Comparison of ENCODE assay signal across 19 cellular contexts in genomic region chr3:53152316-53152715, GRCh38. TPM values are rescaled to one million over a fixed set of nuclear protein-coding genes. Genes with fewer than 3 reads are reported as not detected.
DNase-seq lines count a peak whose midpoint lies in the region; ATAC-seq, FAIRE-seq and TF ChIP-seq lines count a peak whose summit lies in the region.
"Had no signal": no experiment of that assay in that cellular context is flagged by ENCODE, and none has a peak within 500 bp of the region (broad histone marks: within the 10 kb centered on the region; RNA-seq: fewer than 3 reads in every experiment).

No MANE protein-coding gene starts in this region.

- in situ Hi-C loops in HepG2 (cut with HindIII; ENCODE audit: extremely low pct_ligation_motif_present, low pct_unique_long_range_greater_than_20kb), result no loop called here

- H3K9me3 ChIP-seq in adrenal gland (replicated peaks in 1 of 3), result no peaks in the 10 kb centered on the region
- no peaks in the 10 kb centered on the region for H3K9me3 ChIP-seq in HepG2 (ENCODE audit: low read length)
- no peaks in the 10 kb centered on the region for H3K9me3 ChIP-seq in osteoblast (ENCODE audit: low read depth, low read length)
- H3K9me3 ChIP-seq: SJSA1 had no signal

- H3K36me3 ChIP-seq in adrenal gland (replicated peaks in 1 of 2), result no peaks in the 10 kb centered on the region
- no peaks in the 10 kb centered on the region for H3K36me3 ChIP-seq in HepG2 (replicated peaks in 1 of 2; ENCODE audit: control insufficient read depth in 1 of 2, insufficient read depth in 2 of 2, low read length in 2 of 2)
- H3K36me3 ChIP-seq in osteoblast (ENCODE audit: insufficient read depth, low read length), result no peaks in the 10 kb centered on the region
- H3K36me3 ChIP-seq: SJSA1 had no signal

- FAIRE-seq in HepG2 (lab: Jason Lieb, UNC), result no peak
- FAIRE-seq: D721Med, GM19239 had no signal

- peak overlapping the region in 3 of 5 donors; percentile 13 to 79 (median 59) for H3K27ac ChIP-seq in adrenal gland
- no peak overlapping the region for H3K27ac ChIP-seq in HepG2 (ENCODE audit: extremely low read length, insufficient read depth, low read length)
- no peak overlapping the region for H3K27ac ChIP-seq in osteoblast (ENCODE audit: low read depth, low read length)
- H3K27ac ChIP-seq in foreskin keratinocyte, result no peak overlapping the region
- H3K27ac ChIP-seq: SJSA1 had no signal

- TF ChIP-seq CTCF in adrenal gland (IDR thresholded peaks at IDR 0.05) (no peak), HepG2 (CRISPR knock-in tag; IDR thresholded peaks at IDR 0.05) (no peak), osteoblast (IDR thresholded peaks at IDR 0.05; ENCODE audit: extremely low read depth, low read depth, low read length) (no peak), foreskin keratinocyte (conservative IDR thresholded peaks at IDR 0.05) (no peak)

- WGBS in adrenal gland, 4 donors, result 44 to 51% (median 50%) methylated on average over 9 of the region's 9 CpGs
- 7% methylated on average over 3 of the region's 9 CpGs for WGBS in HepG2 (ENCODE audit: low lambda C conversion rate)

- ATAC-seq in HepG2 (no peak), foreskin keratinocyte (no peak), HG02981 (IDR thresholded peaks at IDR 0.05; ENCODE audit: unreplicated experiment) (no peak)
- ATAC-seq: Right ventricle myocardium inferior had no signal

- no peak for TF ChIP-seq EP300 in HepG2 (IDR thresholded peaks at IDR 0.05; ENCODE audit: low read depth in 2 of 2, low read length in 2 of 2)
- TF ChIP-seq EP300 in HepG2 (CRISPR knock-in tag; IDR thresholded peaks at IDR 0.05; ENCODE audit: borderline replicate concordance), result no peak

- TF ChIP-seq POLR2A in adrenal gland (IDR thresholded peaks at IDR 0.05), result no peak
- TF ChIP-seq POLR2A in HepG2 (IDR thresholded peaks at IDR 0.05; ENCODE audit: insufficient read depth in 1 of 2, low read depth in 2 of 2, low read length in 2 of 2), result no peak

- CTCF ChIA-PET in HepG2 (lab: Yijun Ruan, JAX; ENCODE audit: low intra/inter-chr PET ratio, low total read pairs), result no interaction called here

- DNase-seq in NOMO-1 treated with DMSO at 0.1 percent for 48 hours (lab: John Stamatoyannopoulos, UW; ENCODE audit: unreplicated experiment), result peak; percentile 8
- DNase-seq in NOMO-1 treated with dmso at 0.1 percent for 144 hours (lab: John Stamatoyannopoulos, UW; ENCODE audit: unreplicated experiment), result no peak
- DNase-seq in adrenal gland, result peak in 1 of 7 donors; percentile 26
- no peak for DNase-seq in HepG2 (ENCODE audit: low spot score)
- peak; percentile 55 for DNase-seq in osteoblast (ENCODE audit: insufficient read length, low spot score, missing footprints)
- DNase-seq in D341Med (ENCODE audit: low spot score), result no peak
- DNase-seq in foreskin keratinocyte, result no peak
- DNase-seq: DMS53, GDM1, MM.1S, NCI-H1105 treated with DMSO at 0.1 percent for 48 hours, NCI-H2029 treated with DMSO at 0.1 percent for 48 hours, NCI-H345, NCI-H524 treated with DMSO at 0.1 percent for 48 hours had no signal

- H3K9ac ChIP-seq in HepG2 (ENCODE audit: insufficient read depth, low read depth, low read length), result no peak overlapping the region

- TF ChIP-seq RAD21 in HepG2 (CRISPR knock-in tag; IDR thresholded peaks at IDR 0.05), result no peak

- H3K27me3 ChIP-seq in adrenal gland (no peaks in the 10 kb centered on the region), HepG2 (ENCODE audit: control insufficient read depth in 1 of 2, insufficient read depth in 2 of 2, low read length in 2 of 2) (peaks cover 2 to 50% of the 10 kb centered on the region in 2 experiments; a peak in 4 of 5 replicates), osteoblast (ENCODE audit: insufficient read depth, low read length) (no peaks in the 10 kb centered on the region), foreskin keratinocyte (peaks cover 17% of the 10 kb centered on the region)
- H3K27me3 ChIP-seq: SJSA1 had no signal

- H3K4me2 ChIP-seq in HepG2 (ENCODE audit: low read depth, low read length), result peak overlapping the region; percentile 41; the same call in 1 of the 2 replicates
- no peak overlapping the region for H3K4me2 ChIP-seq in osteoblast (ENCODE audit: insufficient read depth, low read length)

- no peak overlapping the region for H3K4me3 ChIP-seq in adrenal gland
- H3K4me3 ChIP-seq in HepG2 (replicated peaks in 1 of 3; ENCODE audit: insufficient read depth in 1 of 3, low read depth in 2 of 3, low read length in 3 of 3), result no peak overlapping the region
- H3K4me3 ChIP-seq in osteoblast (ENCODE audit: insufficient read depth, low read length), result no peak overlapping the region
- H3K4me3 ChIP-seq: SJSA1 had no signal

- H4K20me1 ChIP-seq in HepG2 (ENCODE audit: insufficient read depth, low read length) (no peaks in the 10 kb centered on the region), osteoblast (ENCODE audit: insufficient read depth, low read length) (no peaks in the 10 kb centered on the region)

- H2AFZ ChIP-seq in HepG2 (ENCODE audit: low read length), result no peak overlapping the region
- H2AFZ ChIP-seq in osteoblast (ENCODE audit: low read length), result no peak overlapping the region

- peaks cover 42 to 71% of the 10 kb centered on the region in 2 donors for H3K4me1 ChIP-seq in adrenal gland (replicated peaks in 1 of 2)
- H3K4me1 ChIP-seq in HepG2 (ENCODE audit: insufficient read depth, low read length), result peaks cover 60% of the 10 kb centered on the region
- peaks cover 25% of the 10 kb centered on the region for H3K4me1 ChIP-seq in osteoblast (ENCODE audit: insufficient read depth, low read length)
- H3K4me1 ChIP-seq in foreskin keratinocyte, result no peaks in the 10 kb centered on the region
- H3K4me1 ChIP-seq: SJSA1 had no signal

- H3K79me2 ChIP-seq in HepG2 (ENCODE audit: insufficient read depth, low read length) (no peaks in the 10 kb centered on the region), osteoblast (ENCODE audit: insufficient read depth, low read length) (no peaks in the 10 kb centered on the region)

- intact Hi-C loops in adrenal gland (cut with DNase I), result no loop called here
- intact Hi-C loops in HepG2 (cut with micrococcal nuclease; ENCODE audit: unreplicated experiment), result no loop called here

- POLR2A ChIA-PET in HepG2 (lab: Yijun Ruan, JAX), result no interaction called here

- no TSS peak for BruUV-seq in HepG2 (replicated peaks; lab: Mats Ljungman, UMichigan)

RNA-seq across cellular contexts. Expression of gene PRKCD, which starts 8.7 kb away (rescaled TPM):
- 100 to 1,000 TPM in 1 of 8 donors, 10 to 100 TPM in 7; 25.8 to 156 (median 53.7) TPM for total RNA-seq in adrenal gland
- 10 to 100 TPM; 34.7 to 78.7 (median 38.2) TPM for polyA plus RNA-seq in adrenal gland
- total RNA-seq in HepG2 (2016; rRNA removed; fragmentation: Illumina TruSeq; extraction: Trizol), result 1.6 and 4.3 TPM in 2 replicates
- 0.79 and 1.0 TPM in 2 replicates for total RNA-seq in HepG2 (2016; cell fraction: cytosol; rRNA removed; fragmentation: Illumina TruSeq; extraction: Trizol; ENCODE audit: low read depth)
- total RNA-seq in HepG2 (2016; cell fraction: insoluble cytoplasmic fraction; rRNA removed; fragmentation: Illumina TruSeq; extraction: Trizol), result 1.7 and 3.8 TPM in 2 replicates
- 2.3 and 2.6 TPM in 2 replicates for total RNA-seq in HepG2 (2016; cell fraction: membrane; rRNA removed; fragmentation: Illumina TruSeq; extraction: Trizol)
- 4.3 and 4.4 TPM in 2 replicates for total RNA-seq in HepG2 (2016; cell fraction: nucleus; rRNA removed; fragmentation: Illumina TruSeq; extraction: Trizol)
- polyA plus RNA-seq in HepG2 (2011; rRNA removed), result 40.7 and 47.7 TPM in 2 replicates
- 43.8 and 46.4 TPM in 2 replicates for polyA plus RNA-seq in HepG2 (2011; cell fraction: cytosol; rRNA removed)
- polyA plus RNA-seq in HepG2 (2011; cell fraction: nucleus; rRNA removed), result 49.0 and 56.6 TPM in 2 replicates
- 26.9 and 29.1 TPM in 2 replicates for polyA plus RNA-seq in HepG2 (2012)
- polyA plus RNA-seq in HepG2 (2016; cell fraction: cytosol; fragmentation: Illumina TruSeq; extraction: Trizol; ENCODE audit: low read depth), result 4.3 and 5.2 TPM in 2 replicates
- 19.3 and 22.7 TPM in 2 replicates for polyA plus RNA-seq in HepG2 (2016; cell fraction: insoluble cytoplasmic fraction; fragmentation: Illumina TruSeq; extraction: Trizol; ENCODE audit: low read depth)
- 3.2 and 3.3 TPM in 2 replicates for polyA plus RNA-seq in HepG2 (2016; cell fraction: membrane; fragmentation: Illumina TruSeq; extraction: Trizol; ENCODE audit: low read depth)
- 26.1 and 26.5 TPM in 2 replicates for polyA plus RNA-seq in HepG2 (2016; cell fraction: nucleus; fragmentation: Illumina TruSeq; extraction: Trizol; ENCODE audit: insufficient read depth, low read depth)
- polyA minus RNA-seq in HepG2 (2011; rRNA and poly(A)+ RNA removed; ENCODE audit: low replicate concordance), result 30.4 and 51.6 TPM in 2 replicates
- 17.5 and 20.8 TPM in 2 replicates for polyA minus RNA-seq in HepG2 (2011; cell fraction: cytosol; rRNA and poly(A)+ RNA removed)
- 17.8 and 23.6 TPM in 2 replicates for polyA minus RNA-seq in HepG2 (2011; cell fraction: nucleus; rRNA and poly(A)+ RNA removed)
- total RNA-seq in osteoblast, result 1.8 and 2.2 TPM in 2 replicates
- total RNA-seq in foreskin keratinocyte, result 10.1 and 12.4 TPM in 2 replicates
- polyA plus RNA-seq in foreskin keratinocyte, result 17.9 and 18.2 TPM in 2 replicates

RNA-seq across cellular contexts. Expression of gene RFT1, which starts 22.1 kb away (rescaled TPM):
- 10 to 100 TPM; 12.9 to 34.5 (median 22.9) TPM for total RNA-seq in adrenal gland
- polyA plus RNA-seq in adrenal gland, result 10 to 100 TPM in 2 of 3 donors, 1 to 10 TPM in 1; 6.7 to 24.1 (median 13.0) TPM
- 25.7 and 37.0 TPM in 2 replicates for total RNA-seq in HepG2 (2016; rRNA removed; fragmentation: Illumina TruSeq; extraction: Trizol)
- total RNA-seq in HepG2 (2016; cell fraction: cytosol; rRNA removed; fragmentation: Illumina TruSeq; extraction: Trizol; ENCODE audit: low read depth), result 4.3 and 5.1 TPM in 2 replicates
- 25.2 and 37.3 TPM in 2 replicates for total RNA-seq in HepG2 (2016; cell fraction: insoluble cytoplasmic fraction; rRNA removed; fragmentation: Illumina TruSeq; extraction: Trizol)
- total RNA-seq in HepG2 (2016; cell fraction: membrane; rRNA removed; fragmentation: Illumina TruSeq; extraction: Trizol), result 14.7 and 16.2 TPM in 2 replicates
- total RNA-seq in HepG2 (2016; cell fraction: nucleus; rRNA removed; fragmentation: Illumina TruSeq; extraction: Trizol), result 30.4 and 35.0 TPM in 2 replicates
- polyA plus RNA-seq in HepG2 (2011; rRNA removed), result 21.0 and 23.2 TPM in 2 replicates
- 21.9 and 27.5 TPM in 2 replicates for polyA plus RNA-seq in HepG2 (2011; cell fraction: cytosol; rRNA removed)
- 11.4 TPM in 2 replicates for polyA plus RNA-seq in HepG2 (2011; cell fraction: nucleus; rRNA removed)
- polyA plus RNA-seq in HepG2 (2012), result 13.7 and 19.5 TPM in 2 replicates
- polyA plus RNA-seq in HepG2 (2016; cell fraction: cytosol; fragmentation: Illumina TruSeq; extraction: Trizol; ENCODE audit: low read depth), result 5.2 and 6.1 TPM in 2 replicates
- polyA plus RNA-seq in HepG2 (2016; cell fraction: insoluble cytoplasmic fraction; fragmentation: Illumina TruSeq; extraction: Trizol; ENCODE audit: low read depth), result 20.1 and 21.3 TPM in 2 replicates
- polyA plus RNA-seq in HepG2 (2016; cell fraction: membrane; fragmentation: Illumina TruSeq; extraction: Trizol; ENCODE audit: low read depth), result 10.2 and 12.2 TPM in 2 replicates
- polyA plus RNA-seq in HepG2 (2016; cell fraction: nucleus; fragmentation: Illumina TruSeq; extraction: Trizol; ENCODE audit: insufficient read depth, low read depth), result 32.4 and 36.2 TPM in 2 replicates
- 79.7 and 80.7 TPM in 2 replicates for polyA minus RNA-seq in HepG2 (2011; rRNA and poly(A)+ RNA removed; ENCODE audit: low replicate concordance)
- 17.0 and 17.7 TPM in 2 replicates for polyA minus RNA-seq in HepG2 (2011; cell fraction: cytosol; rRNA and poly(A)+ RNA removed)
- polyA minus RNA-seq in HepG2 (2011; cell fraction: nucleus; rRNA and poly(A)+ RNA removed), result 15.6 and 15.8 TPM in 2 replicates
- total RNA-seq in osteoblast, result 11.9 and 12.7 TPM in 2 replicates
- total RNA-seq in foreskin keratinocyte, result 30.1 and 36.0 TPM in 2 replicates
- 27.9 and 34.1 TPM in 2 replicates for polyA plus RNA-seq in foreskin keratinocyte

Comparison
In these comparisons a context has a peak if more than half of its experiments do, and no peak if none do; other contexts are left out.
1. DNase-seq: peak in NOMO-1 treated with DMSO at 0.1 percent for 48 hours (single experiment) and osteoblast (single experiment); none in NOMO-1 treated with dmso at 0.1 percent for 144 hours (single experiment), HepG2 (single experiment), D341Med (single experiment) and foreskin keratinocyte (0 of 2).
2. H3K27ac ChIP-seq: peak in adrenal gland (3 of 5); none in HepG2 (single experiment), osteoblast (single experiment) and foreskin keratinocyte (single experiment).